ENCODE assay signal across 12 cellular contexts in the genomic region with DNA sequence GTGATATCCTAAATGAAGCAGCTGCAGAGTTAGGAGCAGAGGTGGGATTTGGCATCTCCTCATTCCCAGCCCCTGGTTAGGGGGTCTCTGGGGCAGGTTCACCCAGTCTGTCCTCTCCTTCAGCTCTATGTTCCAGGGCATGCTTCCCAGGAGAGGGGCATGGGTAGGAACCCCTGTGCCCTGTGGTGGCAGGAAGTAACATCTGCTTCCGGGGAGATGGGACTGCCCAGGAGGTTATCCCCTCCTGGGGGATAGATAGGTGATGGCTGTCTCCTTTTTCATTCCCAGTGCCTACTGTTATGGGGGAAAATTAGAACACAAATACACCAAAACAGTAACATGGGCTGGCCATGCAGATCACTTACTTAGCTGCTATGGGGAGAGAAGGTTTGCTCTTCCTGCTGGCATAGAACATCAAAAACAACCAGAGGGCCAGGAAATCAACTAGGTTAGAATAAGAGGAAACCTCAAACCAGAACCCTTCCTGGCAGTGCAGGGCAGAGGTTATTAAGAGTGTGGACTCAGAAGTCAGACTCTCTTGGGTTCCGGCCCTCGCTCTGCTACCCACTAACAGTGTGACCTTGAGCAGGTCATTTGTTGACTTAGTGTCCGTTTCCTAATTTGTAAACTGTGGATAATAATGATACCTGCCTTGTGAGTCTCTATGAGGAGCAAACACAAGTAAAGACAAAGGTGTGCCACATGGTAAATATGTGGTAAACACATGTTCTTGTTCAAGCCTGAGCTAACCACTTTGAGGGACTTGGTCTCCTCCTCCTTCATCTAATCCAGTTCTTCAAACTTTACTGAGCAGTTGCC.
DNase-seq lines count a peak whose midpoint lies in the region; ATAC-seq and TF ChIP-seq lines count a peak whose summit lies in the region.
"Had no signal": no experiment of that assay in that cellular context is flagged by ENCODE, and none has a peak within 500 bp of the region (broad histone marks: within the 10 kb centered on the region; RNA-seq: fewer than 3 reads in every experiment).

No MANE protein-coding gene starts in this region.

- H3K36me3 Mint-ChIP-seq in activated naive CD4-positive, alpha-beta T cell treated with anti-CD3 and anti-CD28 coated beads, Interleukin-2, amount 10 ng/mL, durations not matched to agents 7 days and 5 days = peaks cover 1% of the 10 kb centered on the region
- H3K36me3 Mint-ChIP-seq in natural killer cell = no peaks in the 10 kb centered on the region

- peak; percentile 63 for DNase-seq in activated naive CD4-positive, alpha-beta T cell treated with anti-CD3 and anti-CD28 coated beads, Interleukin-2, amount 10 ng/mL, durations not matched to agents 7 days and 5 days
- DNase-seq in natural killer cell (no peak), superior temporal gyrus (ENCODE audit: extremely low spot score) (no peak), DMS 273 treated with DMSO at 0.1 percent for 48 hours (lab: John Stamatoyannopoulos, UW) (no peak), NCI-H1694 treated with DMSO at 0.1 percent for 48 hours (lab: John Stamatoyannopoulos, UW) (no peak), HUDEP-2 (lab: John Stamatoyannopoulos, UW; ENCODE audit: unreplicated experiment in 76 of 76) (no peak)
- DNase-seq: NCI-H1105; stimulated activated CD4-positive, alpha-beta T cell treated with anti-CD3 and anti-CD28 coated beads, Interleukin-15, amount 100 ng/mL, for 24 hours had no signal

- peaks cover 4% of the 10 kb centered on the region for H3K27me3 Mint-ChIP-seq in activated naive CD4-positive, alpha-beta T cell treated with anti-CD3 and anti-CD28 coated beads, Interleukin-2, amount 10 ng/mL, durations not matched to agents 7 days and 5 days
- H3K27me3 Mint-ChIP-seq in natural killer cell (ENCODE audit: low read depth in 2 of 2) = no peaks in the 10 kb centered on the region

- H3K4me1 Mint-ChIP-seq in activated naive CD4-positive, alpha-beta T cell treated with anti-CD3 and anti-CD28 coated beads, Interleukin-2, amount 10 ng/mL, durations not matched to agents 7 days and 5 days = peaks cover 69% of the 10 kb centered on the region
- peaks cover 59 to 69% of the 10 kb centered on the region in 2 donors for H3K4me1 Mint-ChIP-seq in natural killer cell
- H3K4me1 Mint-ChIP-seq: nephron had no signal

- H3K27ac Mint-ChIP-seq in activated naive CD4-positive, alpha-beta T cell treated with anti-CD3 and anti-CD28 coated beads, Interleukin-2, amount 10 ng/mL, durations not matched to agents 7 days and 5 days = peak overlapping the region; percentile 87
- H3K27ac Mint-ChIP-seq in natural killer cell = peak overlapping the region; percentile 81 to 86
- H3K27ac Mint-ChIP-seq: nephron had no signal

- CTCF ChIA-PET in activated naive CD4-positive, alpha-beta T cell treated with anti-CD3 and anti-CD28 coated beads, Interleukin-2, amount 10 ng/mL, durations not matched to agents 7 days and 5 days (lab: Charles Lee) = interaction anchor here (0.8 to 1.5 kb wide), 6 partner anchors 10 to 125 kb away, joined by 3 read pairs; no protein-coding TSS in a partner anchor

- TF ChIP-seq CTCF in natural killer cell (IDR thresholded peaks at IDR 0.05) = no peak

- peaks cover 4% of the 10 kb centered on the region for H3K9me3 Mint-ChIP-seq in activated naive CD4-positive, alpha-beta T cell treated with anti-CD3 and anti-CD28 coated beads, Interleukin-2, amount 10 ng/mL, durations not matched to agents 7 days and 5 days
- H3K9me3 Mint-ChIP-seq in natural killer cell = no peaks in the 10 kb centered on the region
- H3K9me3 Mint-ChIP-seq: nephron had no signal

- peak overlapping the region; percentile 17 for H3K4me3 Mint-ChIP-seq in activated naive CD4-positive, alpha-beta T cell treated with anti-CD3 and anti-CD28 coated beads, Interleukin-2, amount 10 ng/mL, durations not matched to agents 7 days and 5 days
- H3K4me3 Mint-ChIP-seq in natural killer cell = peak overlapping the region; percentile 79
- H3K4me3 Mint-ChIP-seq: nephron had no signal

- intact Hi-C loops in natural killer cell (cut with micrococcal nuclease) = no loop called here

- ATAC-seq in GM18907 (IDR thresholded peaks at IDR 0.05; ENCODE audit: unreplicated experiment) (peak; percentile 65), HG03354 (IDR thresholded peaks at IDR 0.05; ENCODE audit: poor library complexity, severe bottlenecking, unreplicated experiment) (peak; percentile 49), natural killer cell (peak; percentile 69 to 89 (median 74))
- ATAC-seq: HCT116 had no signal
